ENCODE assay signal across 13 cellular contexts in genomic region chr14:103220982-103221641, GRCh38.
A peak's percentile ranks its signal among the peaks of the same experiment; 100 is the strongest.
DNase-seq lines count a peak whose midpoint lies in the region; ATAC-seq, FAIRE-seq and TF ChIP-seq lines count a peak whose summit lies in the region.
"Had no signal": no experiment of that assay in that cellular context is flagged by ENCODE, and none has a peak within 500 bp of the region (broad histone marks: within the 10 kb centered on the region; RNA-seq: fewer than 3 reads in every experiment).

No MANE protein-coding gene starts in this region.

- no TSS peak for BruUV-seq in HepG2 (replicated peaks; lab: Mats Ljungman, UMichigan)

- no peak overlapping the region for H3K4me3 Mint-ChIP-seq in activated T-cell treated with anti-CD3 and anti-CD28 coated beads, Interleukin-2, amount 50 U/mL, for 72 hours

- peak overlapping the region; percentile 27 to 47 (median 34) for H3K4me3 ChIP-seq in right lobe of liver
- no peak overlapping the region for H3K4me3 ChIP-seq in HepG2 (replicated peaks in 1 of 3; ENCODE audit: insufficient read depth in 1 of 3, low read depth in 2 of 3, low read length in 3 of 3)
- peak overlapping the region; percentile 11 to 23 for H3K4me3 ChIP-seq in foreskin fibroblast (ENCODE audit: low read depth in 1 of 2, low read length in 2 of 2)
- H3K4me3 ChIP-seq in ovary: peak overlapping the region; percentile 25

- WGBS in right lobe of liver (ENCODE audit: insufficient coverage, low coverage, low lambda C conversion rate, missing lambda C conversion rate): 44% methylated on average over 21 of the region's 30 CpGs
- 80% methylated on average over 30 of the region's 30 CpGs for WGBS in HepG2 (ENCODE audit: low lambda C conversion rate)
- 44 to 56% (median 44%) methylated on average over 30 of the region's 30 CpGs for WGBS in ovary, 3 donors

- H3K27ac ChIP-seq in right lobe of liver (no peak overlapping the region), HepG2 (ENCODE audit: extremely low read length, insufficient read depth, low read length) (no peak overlapping the region), ovary (no peak overlapping the region)

- peak in 1 of 4 donors; percentile 46 for ATAC-seq in right lobe of liver
- no peak for ATAC-seq in HepG2
- ATAC-seq in GM21381 (IDR thresholded peaks at IDR 0.05; ENCODE audit: unreplicated experiment): no peak
- no peak for ATAC-seq in activated T-cell treated with anti-CD3 and anti-CD28 coated beads, Interleukin-2, amount 50 U/mL, for 72 hours (replicated peaks in 1 of 2)

- TF ChIP-seq EP300 in HepG2 (IDR thresholded peaks at IDR 0.05; ENCODE audit: low read depth in 2 of 2, low read length in 2 of 2) (no peak), HepG2 (CRISPR knock-in tag; IDR thresholded peaks at IDR 0.05; ENCODE audit: borderline replicate concordance) (no peak), ovary (IDR thresholded peaks at IDR 0.05) (no peak)

- FAIRE-seq in HepG2 (lab: Jason Lieb, UNC): no peak
- FAIRE-seq: bronchial epithelial cell had no signal

- H3K27ac Mint-ChIP-seq in activated T-cell treated with anti-CD3 and anti-CD28 coated beads, Interleukin-2, amount 50 U/mL, for 72 hours: no peak overlapping the region
- H3K27ac Mint-ChIP-seq: progenitor cell of endocrine pancreas had no signal

- no peak overlapping the region for H3K4me2 ChIP-seq in HepG2 (ENCODE audit: low read depth, low read length)

- no peaks in the 10 kb centered on the region for H3K79me2 ChIP-seq in HepG2 (ENCODE audit: insufficient read depth, low read length)

- H3K9me3 ChIP-seq in right lobe of liver (no peaks in the 10 kb centered on the region), HepG2 (ENCODE audit: low read length) (0 out of 2 replicates have a peak, but pooled peaks cover 6% of the 10 kb centered on the region), ovary (no peaks in the 10 kb centered on the region)

- POLR2A ChIA-PET in HepG2 (lab: Yijun Ruan, JAX): no interaction called here

- peaks cover 44% of the 10 kb centered on the region for H3K27me3 Mint-ChIP-seq in activated T-cell treated with anti-CD3 and anti-CD28 coated beads, Interleukin-2, amount 50 U/mL, for 72 hours (ENCODE audit: low read depth)

- CTCF ChIA-PET in HepG2 (lab: Yijun Ruan, JAX; ENCODE audit: low intra/inter-chr PET ratio, low total read pairs): no interaction called here

- intact Hi-C loops in right lobe of liver (cut with DNase I) (no loop called here), HepG2 (cut with micrococcal nuclease; ENCODE audit: unreplicated experiment) (no loop called here), ovary (cut with DNase I) (no loop called here)

- no peak for TF ChIP-seq RAD21 in HepG2 (CRISPR knock-in tag; IDR thresholded peaks at IDR 0.05)

- H3K9ac ChIP-seq in HepG2 (ENCODE audit: insufficient read depth, low read depth, low read length): no peak overlapping the region

- H3K27me3 ChIP-seq in right lobe of liver (no peaks in the 10 kb centered on the region), HepG2 (ENCODE audit: control insufficient read depth in 1 of 2, insufficient read depth in 2 of 2, low read length in 2 of 2) (peaks cover 1 to 6% of the 10 kb centered on the region in 2 experiments; a peak in 3 of 5 replicates), ovary (no peaks in the 10 kb centered on the region)

- no peaks in the 10 kb centered on the region for H4K20me1 ChIP-seq in HepG2 (ENCODE audit: insufficient read depth, low read length)

- DNase-seq in right lobe of liver (no peak), HepG2 (ENCODE audit: low spot score) (no peak), foreskin fibroblast (peak in 1 of 2 donors; percentile 23), ovary (no peak), A172 (ENCODE audit: low spot score) (no peak), COLO829 (ENCODE audit: low spot score) (no peak)
- no peak for DNase-seq in activated T-cell treated with anti-CD3 and anti-CD28 coated beads, Interleukin-2, amount 50 U/mL, for 72 hours
- DNase-seq: activated CD4-positive, alpha-beta T cell treated with anti-CD3 and anti-CD28 coated beads for 48 hours; Kasumi-1; NCI-H2081 treated with DMSO at 0.1 percent for 48 hours had no signal

- no peak overlapping the region for H2AFZ ChIP-seq in HepG2 (ENCODE audit: low read length)

- no peak for TF ChIP-seq POLR2A in right lobe of liver (IDR thresholded peaks at IDR 0.05)
- no peak for TF ChIP-seq POLR2A in HepG2 (IDR thresholded peaks at IDR 0.05; ENCODE audit: insufficient read depth in 1 of 2, low read depth in 2 of 2, low read length in 2 of 2)
- no peak for TF ChIP-seq POLR2A in ovary (IDR thresholded peaks at IDR 0.05)

- H3K4me1 ChIP-seq in right lobe of liver (peaks cover 0 to 8% (median 0%) of the 10 kb centered on the region in 4 donors), HepG2 (ENCODE audit: insufficient read depth, low read length) (peaks cover 24% of the 10 kb centered on the region), ovary (ENCODE audit: insufficient read depth) (no peaks in the 10 kb centered on the region)

- H3K4me1 Mint-ChIP-seq in activated T-cell treated with anti-CD3 and anti-CD28 coated beads, Interleukin-2, amount 50 U/mL, for 72 hours (ENCODE audit: low read depth): no peaks in the 10 kb centered on the region

- H3K36me3 ChIP-seq in right lobe of liver (no peaks in the 10 kb centered on the region), HepG2 (replicated peaks in 1 of 2; ENCODE audit: control insufficient read depth in 1 of 2, insufficient read depth in 2 of 2, low read length in 2 of 2) (no peaks in the 10 kb centered on the region), ovary (no peaks in the 10 kb centered on the region)

- in situ Hi-C loops in HepG2 (cut with HindIII; ENCODE audit: extremely low pct_ligation_motif_present, low pct_unique_long_range_greater_than_20kb): no loop called here

- TF ChIP-seq CTCF in right lobe of liver (IDR thresholded peaks at IDR 0.05) (no peak), HepG2 (CRISPR knock-in tag; IDR thresholded peaks at IDR 0.05) (no peak), foreskin fibroblast (IDR thresholded peaks at IDR 0.05; ENCODE audit: low read depth, low read length) (no peak), ovary (IDR thresholded peaks at IDR 0.05) (no peak)

- H3K9me3 Mint-ChIP-seq in activated T-cell treated with anti-CD3 and anti-CD28 coated beads, Interleukin-2, amount 50 U/mL, for 72 hours: no peaks in the 10 kb centered on the region

- no peaks in the 10 kb centered on the region for H3K36me3 Mint-ChIP-seq in activated T-cell treated with anti-CD3 and anti-CD28 coated beads, Interleukin-2, amount 50 U/mL, for 72 hours (ENCODE audit: insufficient read depth in 2 of 2)

TF ChIP-seq in HepG2, 621 proteins besides CTCF, POLR2A, EP300 and RAD21:
- no peak for TF ChIP-seq SUZ12 (IDR thresholded peaks at IDR 0.05; ENCODE audit: low read depth, low read length)
- no peak for TF ChIP-seq ASH2L (IDR thresholded peaks at IDR 0.05; ENCODE audit: insufficient read length, low read depth, low read length)

Comparison
In these comparisons a context has a peak if more than half of its experiments do, and no peak if none do; other contexts are left out.
1. H3K4me3 ChIP-seq: peak in right lobe of liver (3 of 3), foreskin fibroblast (2 of 2) and ovary (single experiment); none in HepG2 (0 of 3).